Comparison of ENCODE assay signal across 17 cellular contexts in the genomic region with DNA sequence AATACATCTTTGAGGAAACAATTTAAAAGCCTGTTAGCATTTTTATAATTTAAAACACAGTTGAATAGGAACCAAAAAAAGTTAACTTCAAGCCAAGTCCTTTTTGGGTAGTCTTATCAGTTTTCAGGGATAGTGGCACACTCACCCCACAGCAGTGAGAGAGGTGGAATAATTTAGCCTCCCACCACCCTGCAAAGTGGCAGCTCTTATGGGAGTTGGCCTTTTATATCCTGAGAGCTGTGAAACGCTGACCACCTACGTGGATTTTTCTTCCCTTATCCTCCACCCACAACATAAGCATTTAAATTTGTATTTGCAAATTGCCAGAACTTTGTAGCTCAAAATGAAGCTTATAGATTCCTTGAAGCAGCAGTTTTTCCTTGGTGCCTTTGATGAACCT.
DNase-seq lines count a peak whose midpoint lies in the region; ATAC-seq and TF ChIP-seq lines count a peak whose summit lies in the region.
"Had no signal": no experiment of that assay in that cellular context is flagged by ENCODE, and none has a peak within 500 bp of the region (broad histone marks: within the 10 kb centered on the region; RNA-seq: fewer than 3 reads in every experiment).

No MANE protein-coding gene starts in this region.

- H3K9me3 ChIP-seq in IMR-90 (ENCODE audit: control insufficient read depth, insufficient read depth, low read length) = no peaks in the 10 kb centered on the region
- H3K9me3 ChIP-seq in tibial artery = no peaks in the 10 kb centered on the region
- no peaks in the 10 kb centered on the region for H3K9me3 ChIP-seq in effector memory CD4-positive, alpha-beta T cell (ENCODE audit: control insufficient read depth, low read length)
- H3K9me3 ChIP-seq: BE2C had no signal

- no TSS peak for BruUV-seq in IMR-90 (replicated peaks; lab: Mats Ljungman, UMichigan)

- H3K9me1 ChIP-seq in IMR-90 (ENCODE audit: insufficient read depth, low read length) = peaks cover 7% of the 10 kb centered on the region; the same call in 1 of the 2 replicates

- dilution Hi-C loops in IMR-90 (cut with HindIII; ENCODE audit: low sequenced_read_pairs, unreplicated experiment) = no loop called here

- POLR2A ChIA-PET in IMR-90 (lab: Charles Lee; ENCODE audit: unreplicated experiment) = no interaction called here

- intact Hi-C loops in IMR-90 (cut with micrococcal nuclease) (loop anchor here (5.0 kb wide), 1 partner anchor 165 kb away; a partner anchor contains a TSS), tibial artery (cut with DNase I; ENCODE audit: low total_unique reads) (no loop called here)

- TF ChIP-seq RAD21 in IMR-90 (IDR thresholded peaks at IDR 0.05; ENCODE audit: low read length) = no peak

- ATAC-seq in GM23338 (no peak), IMR-90 (ENCODE audit: low read depth) (no peak), GM21723 (IDR thresholded peaks at IDR 0.05; ENCODE audit: unreplicated experiment) (no peak)
- ATAC-seq: K562 had no signal

- no peak overlapping the region for H4K91ac ChIP-seq in IMR-90 (ENCODE audit: insufficient read depth, low read depth, low read length)

- TF ChIP-seq CTCF in GM23338 (conservative IDR thresholded peaks at IDR 0.05; ENCODE audit: low read depth in 2 of 2) (no peak), IMR-90 (conservative IDR thresholded peaks at IDR 0.05; ENCODE audit: low read depth, low read length) (no peak), tibial artery (IDR thresholded peaks at IDR 0.05) (no peak)

- H3K4ac ChIP-seq in IMR-90 (ENCODE audit: low read depth, low read length) = no peak overlapping the region

- no peak overlapping the region for H2AK5ac ChIP-seq in IMR-90 (ENCODE audit: low read depth, low read length)

- no peak for TF ChIP-seq POLR2A in IMR-90 (IDR thresholded peaks at IDR 0.05; ENCODE audit: low read depth, low read length)

- H2AFZ ChIP-seq in GM23338 (no peak overlapping the region), IMR-90 (replicated peaks; ENCODE audit: low read length, poor library complexity) (no peak overlapping the region)
- H2AFZ ChIP-seq: GM23248 had no signal

- no peak overlapping the region for H2BK20ac ChIP-seq in IMR-90 (ENCODE audit: low read depth, low read length)

- no peak overlapping the region for H3K14ac ChIP-seq in IMR-90 (replicated peaks; ENCODE audit: low read depth, low read length)

- no peaks in the 10 kb centered on the region for H3K4me1 ChIP-seq in GM23338 (ENCODE audit: insufficient read depth)
- peaks cover 7% of the 10 kb centered on the region for H3K4me1 ChIP-seq in IMR-90 (ENCODE audit: control insufficient read depth, insufficient read depth, low read length)
- peaks cover 0 to 31% (median 14%) of the 10 kb centered on the region in 4 donors for H3K4me1 ChIP-seq in tibial artery
- H3K4me1 ChIP-seq in effector memory CD4-positive, alpha-beta T cell (ENCODE audit: control insufficient read depth, insufficient read depth, low read length, poor library complexity, severe bottlenecking) = no peaks in the 10 kb centered on the region
- H3K4me1 ChIP-seq: BE2C had no signal

- no peak overlapping the region for H2AK9ac ChIP-seq in IMR-90 (replicated peaks; ENCODE audit: low read depth, low read length, poor library complexity)

- no peaks in the 10 kb centered on the region for H3F3A ChIP-seq in GM23338 (replicated peaks; ENCODE audit: low read depth)

- H3K27me3 Mint-ChIP-seq in GM23338 (ENCODE audit: insufficient read depth, low read depth, poor library complexity) = no peaks in the 10 kb centered on the region
- H3K27me3 Mint-ChIP-seq: CD4-positive, alpha-beta T cell had no signal

- no CpG with 5 or more reads among the region's 2 CpGs for WGBS in IMR-90 (ENCODE audit: extremely low coverage in 2 of 2, insufficient read length in 1 of 2), 2 experiments

- peaks cover 3 to 12% of the 10 kb centered on the region in 2 experiments; a peak in 2 of 4 replicates for H3K79me1 ChIP-seq in IMR-90 (ENCODE audit: low read depth in 1 of 2, low read length in 2 of 2)

- H3K36me3 ChIP-seq in GM23338 (ENCODE audit: insufficient read depth) (peaks cover 30% of the 10 kb centered on the region), IMR-90 (ENCODE audit: control insufficient read depth, insufficient read depth, low read length) (peaks cover 49% of the 10 kb centered on the region), tibial artery (peaks cover 30 to 60% (median 35%) of the 10 kb centered on the region in 3 donors)
- no peaks in the 10 kb centered on the region for H3K36me3 ChIP-seq in effector memory CD4-positive, alpha-beta T cell (ENCODE audit: control insufficient read depth, insufficient read depth, low read length)

- H3K23ac ChIP-seq in IMR-90 (ENCODE audit: low read depth, low read length) = no peak overlapping the region

- H3K79me2 ChIP-seq in GM23338 (replicated peaks; ENCODE audit: insufficient read depth) = no peaks in the 10 kb centered on the region

- H3K36me3 Mint-ChIP-seq in GM23338 (ENCODE audit: low read depth) = peaks cover 76% of the 10 kb centered on the region

- peak overlapping the region; percentile 77 for H4K5ac ChIP-seq in IMR-90 (ENCODE audit: low read depth, low read length)

- DNase-seq in GM23338 (ENCODE audit: low spot score) = no peak
- no peak for DNase-seq in IMR-90
- peak; percentile 15 for DNase-seq in occipital lobe (lab: John Stamatoyannopoulos, UW)
- DNase-seq in tibial artery = no peak
- no peak for DNase-seq in NCI-H526 treated with DMSO at 0.1 percent for 48 hours (lab: John Stamatoyannopoulos, UW)
- DNase-seq in effector memory CD4-positive, alpha-beta T cell = no peak
- DNase-seq: ACHN; BE2C; C1 segment of cervical spinal cord; CD4-positive, alpha-beta T cell; DMS153; DMS79; GDM1; GM23248; H9 had no signal

- H3K4me3 ChIP-seq in GM23338 (no peak overlapping the region), IMR-90 (ENCODE audit: insufficient read depth, low read depth, low read length) (no peak overlapping the region), tibial artery (no peak overlapping the region)
- H3K4me3 ChIP-seq in effector memory CD4-positive, alpha-beta T cell (ENCODE audit: insufficient read depth, low read depth, low read length, poor library complexity, severe bottlenecking) = no peak overlapping the region
- H3K4me3 ChIP-seq: GM23248, K562 had no signal

- H3K27ac Mint-ChIP-seq in GM23338 = 0 out of 2 replicates have a peak overlapping the region, but pooled peaks have one; percentile 46
- H3K27ac Mint-ChIP-seq: CD4-positive, alpha-beta T cell; H9 had no signal

- H3K27ac ChIP-seq in GM23338 (ENCODE audit: low read depth) (no peak overlapping the region), IMR-90 (ENCODE audit: insufficient read depth, low read length) (peak overlapping the region; percentile 83; the same call in 1 of the 2 replicates), tibial artery (peak overlapping the region; percentile 45 to 58)
- no peak overlapping the region for H3K27ac ChIP-seq in effector memory CD4-positive, alpha-beta T cell (ENCODE audit: insufficient read depth, low read length, poor library complexity, severe bottlenecking)
- H3K27ac ChIP-seq: GM23248 had no signal

- H4K20me1 ChIP-seq in GM23338 (replicated peaks; ENCODE audit: insufficient read depth) (no peaks in the 10 kb centered on the region), IMR-90 (ENCODE audit: insufficient read depth, low read length) (no peaks in the 10 kb centered on the region)

- H3K18ac ChIP-seq in IMR-90 (ENCODE audit: low read depth, low read length) = peak overlapping the region; percentile 83

- H3K9ac ChIP-seq in IMR-90 (ENCODE audit: low read depth, low read length) = no peak overlapping the region
- H3K9ac ChIP-seq: GM23248 had no signal

- no peak overlapping the region for H3K56ac ChIP-seq in IMR-90 (ENCODE audit: extremely low read depth, insufficient read depth, low read length)

- CTCF ChIA-PET in IMR-90 (lab: Yijun Ruan, JAX) = interaction anchor here (0.6 to 1.3 kb wide), 2 partner anchors 88 to 139 kb away, joined by 3 to 6 read pairs; no protein-coding TSS in a partner anchor

- H3K9me3 Mint-ChIP-seq in GM23338 = no peaks in the 10 kb centered on the region
- H3K9me3 Mint-ChIP-seq: CD4-positive, alpha-beta T cell; H9 had no signal

- no peak overlapping the region for H3K4me3 Mint-ChIP-seq in GM23338
- H3K4me3 Mint-ChIP-seq: CD4-positive, alpha-beta T cell; H9 had no signal

- H3K27me3 ChIP-seq in GM23338 (ENCODE audit: insufficient read depth) = no peaks in the 10 kb centered on the region
- no peaks in the 10 kb centered on the region for H3K27me3 ChIP-seq in IMR-90 (ENCODE audit: control insufficient read depth, insufficient read depth, low read length)
- H3K27me3 ChIP-seq in tibial artery = no peaks in the 10 kb centered on the region
- H3K27me3 ChIP-seq in effector memory CD4-positive, alpha-beta T cell (replicated peaks; ENCODE audit: control insufficient read depth, insufficient read depth, low read length, poor library complexity, severe bottlenecking) = no peaks in the 10 kb centered on the region
- H3K27me3 ChIP-seq: BE2C had no signal

- H3K4me2 ChIP-seq in GM23338 = no peak overlapping the region
- H3K4me2 ChIP-seq in IMR-90 (ENCODE audit: low read depth, low read length) = no peak overlapping the region

- H3K9me2 ChIP-seq in GM23338 (ENCODE audit: insufficient read depth) = no peaks in the 10 kb centered on the region

- no peak overlapping the region for H2BK15ac ChIP-seq in IMR-90 (ENCODE audit: low read depth, low read length)

- H4K8ac ChIP-seq in IMR-90 (ENCODE audit: low read depth in 2 of 2, low read length in 2 of 2) = no peak overlapping the region

- H2BK5ac ChIP-seq in IMR-90 (ENCODE audit: low read depth, low read length, poor library complexity, severe bottlenecking) = peak overlapping the region; percentile 66

- no peaks in the 10 kb centered on the region for H3K4me1 Mint-ChIP-seq in GM23338
- H3K4me1 Mint-ChIP-seq: H9 had no signal

- no peak overlapping the region for H2BK120ac ChIP-seq in IMR-90 (ENCODE audit: low read depth, low read length)

- in situ Hi-C loops in IMR-90 (cut with MboI; ENCODE audit: low sequenced_read_pairs) = no loop called here

TF ChIP-seq in IMR-90, 13 proteins besides CTCF, POLR2A, EP300 and RAD21:
- no peak for TF ChIP-seq MAZ (IDR thresholded peaks at IDR 0.05; ENCODE audit: borderline replicate concordance, low read depth, low read length)
- TF ChIP-seq MAFK (IDR thresholded peaks at IDR 0.05; ENCODE audit: low read depth, low read length) = no peak
- no peak for TF ChIP-seq RFX5 (IDR thresholded peaks at IDR 0.05; ENCODE audit: low read depth, low read length)
- no peak for TF ChIP-seq SMC3 (IDR thresholded peaks at IDR 0.05; ENCODE audit: low read depth, low read length)

Comparison
In these comparisons a context has a peak if more than half of its experiments do, and no peak if none do; other contexts are left out.
1. H3K27ac ChIP-seq: peak in IMR-90 (single experiment) and tibial artery (2 of 2); none in GM23338 (single experiment) and effector memory CD4-positive, alpha-beta T cell (single experiment).